In the genomic region with DNA sequence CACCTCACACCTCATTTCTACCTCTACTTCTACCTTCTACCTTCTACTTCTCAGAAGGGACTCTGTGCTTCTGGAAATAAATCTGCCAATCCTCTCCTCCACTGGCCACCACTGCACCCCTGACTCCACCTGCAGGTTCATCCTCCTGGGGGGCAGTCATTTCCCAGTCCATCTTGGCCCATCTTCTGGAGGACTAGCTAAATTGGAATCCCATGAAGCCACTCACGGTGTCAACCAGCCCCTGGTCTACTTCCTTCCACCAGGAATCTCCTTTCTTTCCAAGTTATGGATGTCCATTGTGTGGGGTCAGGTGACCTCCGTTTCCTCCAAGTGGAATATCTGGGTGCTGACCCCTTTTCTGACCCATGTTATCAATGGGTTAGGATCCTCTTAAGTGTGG, we compare ENCODE assay signal across 17 cellular contexts. TPM values are rescaled to one million over a fixed set of nuclear protein-coding genes. Genes with fewer than 3 reads are reported as not detected.
DNase-seq lines count a peak whose midpoint lies in the region; ATAC-seq, FAIRE-seq and TF ChIP-seq lines count a peak whose summit lies in the region.
"Had no signal": no experiment of that assay in that cellular context is flagged by ENCODE, and none has a peak within 500 bp of the region (broad histone marks: within the 10 kb centered on the region; RNA-seq: fewer than 3 reads in every experiment).

No MANE protein-coding gene starts in this region.

- DNase-seq in CD4-positive, alpha-beta memory T cell = no peak
- DNase-seq in GM12891 (ENCODE audit: insufficient read length, low spot score) = peak; percentile 1
- DNase-seq in activated naive CD8-positive, alpha-beta T cell treated with anti-CD3 and anti-CD28 coated beads, Interleukin-2, amount 50 U/mL, for 24 hours = no peak
- DNase-seq in nephron progenitor cell = no peak
- no peak for DNase-seq in stimulated activated CD4-positive, alpha-beta T cell treated with anti-CD3 and anti-CD28 coated beads, Interleukin-12 subunit alpha, Interleukin-12 subunit beta, amount 100 ng/mL, for 4 hours
- no peak for DNase-seq in NCI-H2029 treated with DMSO at 0.1 percent for 48 hours (lab: John Stamatoyannopoulos, UW)
- DNase-seq: activated CD8-positive, alpha-beta memory T cell treated with anti-CD3 and anti-CD28 coated beads, Interleukin-2, amount 50 U/mL, for 4 hours; activated naive CD8-positive, alpha-beta T cell treated with anti-CD3 and anti-CD28 coated beads, Interleukin-2, amount 10 ng/mL, durations not matched to agents 7 days and 5 days; AML-193; central memory CD4-positive, alpha-beta T cell; HFFc6; hypothalamus; NCI-H1092 treated with DMSO at 0.1 percent for 48 hours; SW 1271 had no signal

- H3K27me3 Mint-ChIP-seq in CD4-positive, alpha-beta memory T cell = peaks cover 0 to 4% of the 10 kb centered on the region in 2 donors
- peaks cover 23% of the 10 kb centered on the region for H3K27me3 Mint-ChIP-seq in activated naive CD8-positive, alpha-beta T cell treated with anti-CD3 and anti-CD28 coated beads, Interleukin-2, amount 50 U/mL, for 24 hours
- H3K27me3 Mint-ChIP-seq in nephron progenitor cell (ENCODE audit: low read depth, poor library complexity) = peaks cover 85% of the 10 kb centered on the region

- H3K4me3 ChIP-seq in CD4-positive, alpha-beta memory T cell (ENCODE audit: low read length in 2 of 2) = no peak overlapping the region

- H3K27ac Mint-ChIP-seq in CD4-positive, alpha-beta memory T cell = peak overlapping the region; percentile 48 to 90 (median 83)
- peak overlapping the region; percentile 28 for H3K27ac Mint-ChIP-seq in activated naive CD8-positive, alpha-beta T cell treated with anti-CD3 and anti-CD28 coated beads, Interleukin-2, amount 50 U/mL, for 24 hours
- no peak overlapping the region for H3K27ac Mint-ChIP-seq in nephron progenitor cell
- H3K27ac Mint-ChIP-seq: activated naive CD8-positive, alpha-beta T cell treated with anti-CD3 and anti-CD28 coated beads, Interleukin-2, amount 10 ng/mL, durations not matched to agents 7 days and 5 days; HFFc6 had no signal

- no peaks in the 10 kb centered on the region for H3K9me3 Mint-ChIP-seq in CD4-positive, alpha-beta memory T cell
- H3K9me3 Mint-ChIP-seq in activated naive CD8-positive, alpha-beta T cell treated with anti-CD3 and anti-CD28 coated beads, Interleukin-2, amount 50 U/mL, for 24 hours = no peaks in the 10 kb centered on the region
- no peaks in the 10 kb centered on the region for H3K9me3 Mint-ChIP-seq in nephron progenitor cell
- H3K9me3 Mint-ChIP-seq: activated naive CD8-positive, alpha-beta T cell treated with anti-CD3 and anti-CD28 coated beads, Interleukin-2, amount 10 ng/mL, durations not matched to agents 7 days and 5 days; HFFc6 had no signal

- H3K4me1 Mint-ChIP-seq in CD4-positive, alpha-beta memory T cell = peaks cover 42 to 76% (median 56%) of the 10 kb centered on the region in 4 donors
- peaks cover 37% of the 10 kb centered on the region for H3K4me1 Mint-ChIP-seq in activated naive CD8-positive, alpha-beta T cell treated with anti-CD3 and anti-CD28 coated beads, Interleukin-2, amount 50 U/mL, for 24 hours
- H3K4me1 Mint-ChIP-seq in nephron progenitor cell = peaks cover 19% of the 10 kb centered on the region

- no peaks in the 10 kb centered on the region for H3K36me3 ChIP-seq in CD4-positive, alpha-beta memory T cell (ENCODE audit: insufficient read depth, low read length)

- FAIRE-seq in GM12891 (lab: Jason Lieb, UNC) = peak; percentile 5

- intact Hi-C loops in CD4-positive, alpha-beta memory T cell (cut with micrococcal nuclease) = no loop called here

- peak overlapping the region; percentile 15 to 85 (median 64) for H3K4me3 Mint-ChIP-seq in CD4-positive, alpha-beta memory T cell
- no peak overlapping the region for H3K4me3 Mint-ChIP-seq in activated naive CD8-positive, alpha-beta T cell treated with anti-CD3 and anti-CD28 coated beads, Interleukin-2, amount 50 U/mL, for 24 hours
- peak overlapping the region; percentile 50 for H3K4me3 Mint-ChIP-seq in nephron progenitor cell
- H3K4me3 Mint-ChIP-seq: activated naive CD8-positive, alpha-beta T cell treated with anti-CD3 and anti-CD28 coated beads, Interleukin-2, amount 10 ng/mL, durations not matched to agents 7 days and 5 days; HFFc6 had no signal

- no peak for TF ChIP-seq CTCF in nephron progenitor cell (IDR thresholded peaks at IDR 0.05)

- peaks cover 58% of the 10 kb centered on the region for H3K4me1 ChIP-seq in CD4-positive, alpha-beta memory T cell (ENCODE audit: insufficient read depth, low read length)

- H3K36me3 Mint-ChIP-seq in CD4-positive, alpha-beta memory T cell = peaks cover 0 to 7% of the 10 kb centered on the region in 2 donors
- H3K36me3 Mint-ChIP-seq in activated naive CD8-positive, alpha-beta T cell treated with anti-CD3 and anti-CD28 coated beads, Interleukin-2, amount 50 U/mL, for 24 hours (ENCODE audit: low read depth) = peaks cover 2% of the 10 kb centered on the region
- H3K36me3 Mint-ChIP-seq in nephron progenitor cell (ENCODE audit: low read depth) = no peaks in the 10 kb centered on the region
- H3K36me3 Mint-ChIP-seq: activated naive CD8-positive, alpha-beta T cell treated with anti-CD3 and anti-CD28 coated beads, Interleukin-2, amount 10 ng/mL, durations not matched to agents 7 days and 5 days had no signal

- TF ChIP-seq POLR2A in GM12891 (IDR thresholded peaks at IDR 0.05; ENCODE audit: low read depth, low read length) = no peak
- no peak for TF ChIP-seq POLR2A in GM18505 (IDR thresholded peaks at IDR 0.05; ENCODE audit: borderline replicate concordance, extremely low read depth, insufficient read depth, insufficient read length)

- POLR2A ChIA-PET in CD4-positive, alpha-beta memory T cell (lab: Charles Lee; ENCODE audit: partially characterized antibody) = interaction anchor here (1.3 to 16.5 kb wide), 2 partner anchors 10 to 13 kb away, joined by 4 to 667 read pairs; no protein-coding TSS in a partner anchor

- no peak overlapping the region for H3K27ac ChIP-seq in CD4-positive, alpha-beta memory T cell (ENCODE audit: low read depth, low read length)
- H3K27ac ChIP-seq: VCaP had no signal

- ATAC-seq in activated naive CD8-positive, alpha-beta T cell treated with anti-CD3 and anti-CD28 coated beads, Interleukin-2, amount 50 U/mL, for 24 hours = no peak
- ATAC-seq in GM18505 (IDR thresholded peaks at IDR 0.05; ENCODE audit: unreplicated experiment) = no peak

- H3K9me3 ChIP-seq in CD4-positive, alpha-beta memory T cell (ENCODE audit: control insufficient read depth in 1 of 2, low read length in 2 of 2) = no peaks in the 10 kb centered on the region

- no peaks in the 10 kb centered on the region for H3K27me3 ChIP-seq in CD4-positive, alpha-beta memory T cell (ENCODE audit: insufficient read depth, low read length)

- CTCF ChIA-PET in CD4-positive, alpha-beta memory T cell (lab: Charles Lee; ENCODE audit: partially characterized antibody) = interaction anchor here (1.1 to 16.6 kb wide), 4 partner anchors 8 to 96 kb away, joined by 3 to 1167 read pairs (median 46); no protein-coding TSS in a partner anchor

TF ChIP-seq in GM12891, 5 proteins besides CTCF, POLR2A, EP300 and RAD21:
- TF ChIP-seq TAF1 (IDR thresholded peaks at IDR 0.05; ENCODE audit: low read depth, low read length) = no peak
- TF ChIP-seq PAX5 (IDR thresholded peaks at IDR 0.05; ENCODE audit: insufficient read depth, low read length, severe bottlenecking) = no peak
- no peak for TF ChIP-seq POU2F2 (IDR thresholded peaks at IDR 0.05; ENCODE audit: low read depth, low read length)
- no peak for TF ChIP-seq SPI1 (IDR thresholded peaks at IDR 0.05; ENCODE audit: low read depth, low read length)
- no peak for TF ChIP-seq POLR2AphosphoS5 (IDR thresholded peaks at IDR 0.05; ENCODE audit: low read depth, low read length)

RNA-seq across cellular contexts. Expression of a gene that starts 3.9 kb away (rescaled TPM):
- total RNA-seq in CD4-positive, alpha-beta memory T cell = 10 to 100 TPM; 11.1 to 12.4 TPM
- 1 to 10 TPM; 7.6 to 8.1 TPM for polyA plus RNA-seq in CD4-positive, alpha-beta memory T cell
- 34.4 TPM for polyA plus RNA-seq in GM12891 (2012; ENCODE audit: low read depth, missing spikeins)
- total RNA-seq: HFFc6 had no signal

RNA-seq across cellular contexts. Expression of a gene that starts 24.9 kb away (rescaled TPM):
- total RNA-seq in CD4-positive, alpha-beta memory T cell = under 1 TPM in 1 of 2 experiments, not detected in 1; 0.26 TPM
- not detected for polyA plus RNA-seq in CD4-positive, alpha-beta memory T cell
- polyA plus RNA-seq in GM12891 (2012; ENCODE audit: low read depth, missing spikeins) = not detected
- total RNA-seq: activated naive CD8-positive, alpha-beta T cell treated with anti-CD3 and anti-CD28 coated beads, Interleukin-2, amount 10 ng/mL, durations not matched to agents 7 days and 5 days; HFFc6 had no signal

RNA-seq across cellular contexts. Expression of a gene that starts 52.9 kb away (rescaled TPM):
- total RNA-seq in CD4-positive, alpha-beta memory T cell = not detected
- not detected for polyA plus RNA-seq in CD4-positive, alpha-beta memory T cell
- not detected for polyA plus RNA-seq in GM12891 (2012; ENCODE audit: low read depth, missing spikeins)
- total RNA-seq: activated naive CD8-positive, alpha-beta T cell treated with anti-CD3 and anti-CD28 coated beads, Interleukin-2, amount 10 ng/mL, durations not matched to agents 7 days and 5 days; HFFc6; renal cortical epithelial cell had no signal
